Comparison of ENCODE assay signal across 18 cellular contexts in genomic region chr17:39361064-39361463, GRCh38. TPM values are rescaled to one million over a fixed set of nuclear protein-coding genes. Genes with fewer than 3 reads are reported as not detected.
DNase-seq lines count a peak whose midpoint lies in the region; ATAC-seq, FAIRE-seq and TF ChIP-seq lines count a peak whose summit lies in the region.
"Had no signal": no experiment of that assay in that cellular context is flagged by ENCODE, and none has a peak within 500 bp of the region (broad histone marks: within the 10 kb centered on the region; RNA-seq: fewer than 3 reads in every experiment).

No MANE protein-coding gene starts in this region.

- H3K4me2 ChIP-seq in K562 (ENCODE audit: insufficient read depth, low read length), result peak overlapping the region; percentile 8
- H3K4me2 ChIP-seq: A549 had no signal

- no peak for FAIRE-seq in K562 (lab: Jason Lieb, UNC)
- FAIRE-seq: A549, GM12878, GM18507, H54 had no signal

- in situ Hi-C loops in K562 (cut with MboI), result no loop called here

- H3K9me3 ChIP-seq in left ventricle myocardium inferior (replicated peaks), result no peaks in the 10 kb centered on the region
- H3K9me3 ChIP-seq in K562 (replicated peaks; ENCODE audit: control insufficient read depth, insufficient read depth, low read depth, low read length), result no peaks in the 10 kb centered on the region
- H3K9me3 ChIP-seq in neutrophil, result no peaks in the 10 kb centered on the region
- H3K9me3 ChIP-seq: A549, BE2C had no signal

- DNase-seq in left ventricle myocardium inferior (no peak), left ventricle myocardium superior (no peak), K562 (ENCODE audit: extremely low read depth in 1 of 4, low spot score in 3 of 4) (no peak), mesenteric fat pad (ENCODE audit: low spot score) (no peak), midbrain (lab: John Stamatoyannopoulos, UW) (no peak)
- DNase-seq: BE2C, Calu3, DMS 273 treated with DMSO at 0.1 percent for 48 hours, DMS79, GM23248 had no signal

- H3K27me3 ChIP-seq in left ventricle myocardium inferior (ENCODE audit: low read depth) (no peaks in the 10 kb centered on the region), K562 (ENCODE audit: control insufficient read depth in 2 of 2, insufficient read depth in 2 of 2, low read length in 2 of 2) (no peaks in the 10 kb centered on the region), neutrophil (no peaks in the 10 kb centered on the region)
- H3K27me3 ChIP-seq: BE2C had no signal

- CTCF ChIA-PET in K562 (lab: Yijun Ruan, JAX; ENCODE audit: low intra/inter-chr PET ratio), result no interaction called here

- peak overlapping the region; percentile 20; the same call in 1 of the 2 replicates for H2AFZ ChIP-seq in K562 (ENCODE audit: low read depth, low read length)
- H2AFZ ChIP-seq: GM23248 had no signal

- intact Hi-C loops in left ventricle myocardium inferior (cut with micrococcal nuclease), result no loop called here
- intact Hi-C loops in left ventricle myocardium superior (cut with micrococcal nuclease), result no loop called here
- intact Hi-C loops in K562 (cut with micrococcal nuclease), result no loop called here

- no TSS peak for BruUV-seq in K562 (replicated peaks; lab: Mats Ljungman, UMichigan)

- H4K20me1 ChIP-seq in K562 (replicated peaks; ENCODE audit: control insufficient read depth, insufficient read depth, low read length), result no peaks in the 10 kb centered on the region

- no peak for TF ChIP-seq POLR2A in K562 (conservative IDR thresholded peaks at IDR 0.05)

- no peak overlapping the region for H3K4me3 ChIP-seq in left ventricle myocardium inferior
- no peak overlapping the region for H3K4me3 ChIP-seq in K562
- no peak overlapping the region for H3K4me3 ChIP-seq in neutrophil (ENCODE audit: low read depth in 1 of 2, low read length in 1 of 2)
- H3K4me3 ChIP-seq: A549, GM12878, GM23248 had no signal

- H3K4me1 ChIP-seq in left ventricle myocardium inferior (peaks cover 59% of the 10 kb centered on the region), K562 (replicated peaks in 1 of 2; ENCODE audit: control insufficient read depth in 2 of 2, insufficient read depth in 2 of 2, low read length in 2 of 2) (peaks cover 13 to 28% of the 10 kb centered on the region in 2 experiments; a peak in 4 of 5 replicates), neutrophil (ENCODE audit: control insufficient read depth in 1 of 2, insufficient read depth in 1 of 2, low read depth in 1 of 2, low read length in 1 of 2) (peaks cover 69 to 70% of the 10 kb centered on the region in 2 experiments)
- H3K4me1 ChIP-seq: BE2C had no signal

- H3K9ac ChIP-seq in K562 (ENCODE audit: insufficient read depth in 1 of 2, low read depth in 2 of 2, low read length in 2 of 2), result peak overlapping the region in 1 of 2 experiments; percentile 33; a peak in 1 of 4 replicates
- H3K9ac ChIP-seq: GM23248 had no signal

- no peak for TF ChIP-seq EP300 in K562 (IDR thresholded peaks at IDR 0.05; ENCODE audit: low read length)

- no peaks in the 10 kb centered on the region for H3K9me1 ChIP-seq in K562 (ENCODE audit: control insufficient read depth, insufficient read depth, low read length)

- 25% methylated on average over 1 of the region's 1 CpG for WGBS in K562 (ENCODE audit: insufficient coverage, low coverage, missing lambda C conversion rate)

- H3K36me3 ChIP-seq in left ventricle myocardium inferior (no peaks in the 10 kb centered on the region), K562 (ENCODE audit: control insufficient read depth, insufficient read depth, low read length) (no peaks in the 10 kb centered on the region), neutrophil (no peaks in the 10 kb centered on the region)
- H3K36me3 ChIP-seq: BE2C had no signal

- H3K27ac ChIP-seq in left ventricle myocardium inferior (replicated peaks), result peak overlapping the region; percentile 57
- peak overlapping the region; percentile 54; the same call in 2 of the 3 replicates for H3K27ac ChIP-seq in K562 (ENCODE audit: extremely low read depth, low read depth, low read length)
- peak overlapping the region; percentile 90 for H3K27ac ChIP-seq in neutrophil
- H3K27ac ChIP-seq: A549, C4-2B, GM23248, HL-60 had no signal

- H3K79me2 ChIP-seq in K562 (ENCODE audit: control insufficient read depth, insufficient read depth, low read length), result peaks cover 52% of the 10 kb centered on the region

- TF ChIP-seq RAD21 in K562 (CRISPR knock-in tag; conservative IDR thresholded peaks at IDR 0.05 in 1 of 2, IDR thresholded peaks at IDR 0.05 in 1 of 2), result no peak

- POLR2A ChIA-PET in K562 (lab: Yijun Ruan, JAX), result interaction anchor here (0.6 to 1.5 kb wide), 5 partner anchors 9 to 757 kb away, joined by 3 to 5 read pairs (median 3); no protein-coding TSS in a partner anchor

- TF ChIP-seq CTCF in left ventricle myocardium inferior (IDR thresholded peaks at IDR 0.05; ENCODE audit: borderline replicate concordance) (no peak), K562 (IDR thresholded peaks at IDR 0.05 in 2 of 3, conservative IDR thresholded peaks at IDR 0.05 in 1 of 3; ENCODE audit: insufficient read depth in 2 of 3, low read depth in 1 of 3, low read length in 3 of 3) (no peak), neutrophil (IDR thresholded peaks at IDR 0.05) (no peak)

- no peak for ATAC-seq in left ventricle myocardium superior
- ATAC-seq in K562, result no peak
- ATAC-seq: A549, GM12878, HCT116 had no signal

TF ChIP-seq in K562, 482 proteins besides CTCF, POLR2A, EP300 and RAD21:
- no peak for TF ChIP-seq JUND (IDR thresholded peaks at IDR 0.05; ENCODE audit: borderline replicate concordance, low read depth, low read length)
- TF ChIP-seq JUND (tag; IDR thresholded peaks at IDR 0.05; ENCODE audit: borderline replicate concordance, low read depth, low read length), result no peak
- peak; percentile 59 for TF ChIP-seq MEIS2 (IDR thresholded peaks at IDR 0.05; ENCODE audit: partially characterized antibody)
- peak; percentile 67 for TF ChIP-seq PKNOX1 (IDR thresholded peaks at IDR 0.05)

RNA-seq across cellular contexts. Expression of gene FBXL20, which starts 40.4 kb away (rescaled TPM):
- total RNA-seq in left ventricle myocardium inferior, result 14.2 TPM
- 13.4 TPM for total RNA-seq in left ventricle myocardium superior
- 21.3 and 41.9 TPM in 2 replicates for total RNA-seq in K562 (2011; cell fraction: chromatin; rRNA removed; ENCODE audit: low replicate concordance)
- total RNA-seq in K562 (2011; cell fraction: nucleolus; rRNA removed), result 11.3 and 12.9 TPM in 2 replicates
- 24.6 and 38.2 TPM in 2 replicates for total RNA-seq in K562 (2011; cell fraction: nucleoplasm; rRNA removed)
- 5.1 and 6.9 TPM in 2 replicates for total RNA-seq in K562 (2014; rRNA removed)
- total RNA-seq in K562 (2014; rRNA removed; fragmentation: Illumina TruSeq; extraction: Trizol), result 8.6 and 11.7 TPM in 2 replicates
- total RNA-seq in K562 (2015; rRNA removed; fragmentation: Illumina TruSeq; extraction: Trizol), result 5.6 and 6.3 TPM in 2 replicates
- total RNA-seq in K562 (2021), result 13.6 and 15.1 TPM in 2 replicates
- polyA plus RNA-seq in K562 (2011; rRNA removed), result 9.4 and 10.4 TPM in 2 replicates
- 7.3 and 7.9 TPM in 2 replicates for polyA plus RNA-seq in K562 (2011; cell fraction: cytosol; rRNA removed)
- polyA plus RNA-seq in K562 (2011; cell fraction: nucleus; rRNA removed), result 9.1 and 10.9 TPM in 2 replicates
- polyA plus RNA-seq in K562 (2012), result 4.6 and 6.6 TPM in 2 replicates
- polyA plus RNA-seq in K562 (2014; fragmentation: Illumina TruSeq; extraction: Trizol), result 6.2 and 6.3 TPM in 2 replicates
- polyA plus RNA-seq in K562 (2014; fragmentation: Nextera tagmentation; extraction: Ambion mirVana), result 1 to 10 TPM; 1.8 to 3.0 TPM
- 4.5 and 4.7 TPM in 2 replicates for polyA plus RNA-seq in K562 (2014; rRNA removed)
- 18.0 and 22.0 TPM in 2 replicates for polyA minus RNA-seq in K562 (2011; rRNA and poly(A)+ RNA removed)
- polyA minus RNA-seq in K562 (2011; cell fraction: cytosol; rRNA and poly(A)+ RNA removed), result 10.3 and 10.8 TPM in 2 replicates
- 3.2 and 5.2 TPM in 2 replicates for polyA minus RNA-seq in K562 (2011; cell fraction: nucleus; rRNA and poly(A)+ RNA removed)
- total RNA-seq in mesenteric fat pad, result 17.4 TPM
